8 cellular contexts compared by ENCODE assay signal in the genomic region with DNA sequence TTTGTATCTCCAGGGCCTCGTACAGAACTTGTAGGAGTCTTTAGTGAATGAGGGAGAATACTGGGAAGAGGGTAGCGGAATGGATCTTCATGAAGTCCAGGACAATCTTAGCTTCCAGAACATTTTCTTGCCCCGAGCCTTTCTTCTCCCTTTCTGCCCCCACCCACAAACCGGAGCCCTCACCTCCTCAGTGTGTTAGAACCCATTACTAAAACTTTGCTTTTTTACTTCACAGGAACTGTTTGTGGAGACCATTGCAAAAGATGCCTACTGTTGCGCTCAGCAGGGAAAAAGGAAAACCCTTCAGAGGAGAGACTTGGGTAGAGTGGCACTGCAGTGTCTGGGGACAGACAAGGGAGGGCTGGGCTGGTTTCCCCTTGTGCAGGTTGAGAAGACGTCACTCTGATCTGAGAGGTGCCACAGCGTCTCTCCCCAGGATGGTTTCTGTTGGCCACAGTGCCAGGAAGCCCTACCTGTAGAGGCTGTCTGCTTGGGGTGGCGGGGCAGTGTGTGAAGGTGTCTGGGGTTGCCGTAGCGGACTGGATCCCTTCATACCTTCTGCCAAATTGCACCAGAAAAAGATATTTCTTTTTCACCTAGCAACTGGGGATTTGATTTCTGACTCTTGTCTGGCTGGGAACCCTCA. TPM values are rescaled to one million over a fixed set of nuclear protein-coding genes. Genes with fewer than 3 reads are reported as not detected.
A peak's percentile ranks its signal among the peaks of the same experiment; 100 is the strongest.
DNase-seq lines count a peak whose midpoint lies in the region; ATAC-seq and TF ChIP-seq lines count a peak whose summit lies in the region.

No MANE protein-coding gene starts in this region.

- H3K27ac Mint-ChIP-seq in CD8-positive, alpha-beta memory T cell, result peak overlapping the region; percentile 86 to 97 (median 92)

- H3K27me3 ChIP-seq in CD8-positive, alpha-beta memory T cell (ENCODE audit: insufficient read depth, low read length, poor library complexity, severe bottlenecking), result no peaks in the 10 kb centered on the region
- H3K27me3 ChIP-seq in OCI-LY3 (ENCODE audit: low read depth, low read length) (no peaks in the 10 kb centered on the region), dorsolateral prefrontal cortex (no peaks in the 10 kb centered on the region), neuron (ENCODE audit: insufficient read depth, low read length) (no peaks in the 10 kb centered on the region)

- H3K9me3 Mint-ChIP-seq in CD8-positive, alpha-beta memory T cell, result no peaks in the 10 kb centered on the region

- peak overlapping the region; percentile 34 for H3K27ac ChIP-seq in CD8-positive, alpha-beta memory T cell (ENCODE audit: low read depth, low read length)
- H3K27ac ChIP-seq in OCI-LY3 (ENCODE audit: low read length) (no peak overlapping the region), dorsolateral prefrontal cortex (peak overlapping the region in 47 of 59 donors; percentile 66 to 97 (median 91))

- POLR2A ChIA-PET in CD8-positive, alpha-beta memory T cell (lab: Charles Lee), result no interaction called here

- no peaks in the 10 kb centered on the region for H3K79me2 ChIP-seq in OCI-LY3 (ENCODE audit: low read length)

- H3K4me1 ChIP-seq in CD8-positive, alpha-beta memory T cell (ENCODE audit: insufficient read depth, low read length), result peaks cover 17% of the 10 kb centered on the region
- H3K4me1 ChIP-seq in OCI-LY3 (ENCODE audit: low read length) (peaks cover 7% of the 10 kb centered on the region), neuron (ENCODE audit: insufficient read depth, low read length) (no peaks in the 10 kb centered on the region)

- H3K4me3 Mint-ChIP-seq in CD8-positive, alpha-beta memory T cell, result peak overlapping the region; percentile 81 to 93 (median 86)

- no peak for ATAC-seq in HG02610 (IDR thresholded peaks at IDR 0.05; ENCODE audit: unreplicated experiment)
- ATAC-seq in HG02840 (IDR thresholded peaks at IDR 0.05; ENCODE audit: low FRiP score, unreplicated experiment), result no peak

- H3K9me3 ChIP-seq in CD8-positive, alpha-beta memory T cell (ENCODE audit: low read length), result no peaks in the 10 kb centered on the region
- H3K9me3 ChIP-seq in OCI-LY3 (ENCODE audit: insufficient read depth, low read length) (peaks cover 9% of the 10 kb centered on the region), neuron (ENCODE audit: low read length) (peaks cover 5% of the 10 kb centered on the region)

- intact Hi-C loops in dorsolateral prefrontal cortex (cut with DNase I), result loop anchor here in 1 of 2 donors (2.0 to 10.0 kb wide), 3 partner anchors 74 to 676 kb away; a partner anchor contains a TSS

- no peaks in the 10 kb centered on the region for H3K27me3 Mint-ChIP-seq in CD8-positive, alpha-beta memory T cell

- H3K36me3 ChIP-seq in CD8-positive, alpha-beta memory T cell (ENCODE audit: insufficient read depth, low read length), result no peaks in the 10 kb centered on the region
- H3K36me3 ChIP-seq in OCI-LY3 (replicated peaks; ENCODE audit: low read depth, low read length) (peaks cover 40% of the 10 kb centered on the region), neuron (ENCODE audit: insufficient read depth, low read length) (peaks cover 3% of the 10 kb centered on the region)

- no peak overlapping the region; the same call in 1 of the 2 replicates for H3K9ac ChIP-seq in OCI-LY3 (ENCODE audit: low read length)

- no peaks in the 10 kb centered on the region for H4K20me1 ChIP-seq in OCI-LY3 (ENCODE audit: insufficient read depth, low read length)

- H3K4me2 ChIP-seq in OCI-LY3 (ENCODE audit: low read length), result peak overlapping the region; percentile 69

- H2AFZ ChIP-seq in OCI-LY3 (ENCODE audit: low read depth, low read length) (peak overlapping the region; percentile 76), neuron (ENCODE audit: low read depth, low read length) (peak overlapping the region; percentile 86)

- no peak for TF ChIP-seq CTCF in OCI-LY3 (IDR thresholded peaks at IDR 0.05; ENCODE audit: low read depth, low read length)
- no peak for TF ChIP-seq CTCF in dorsolateral prefrontal cortex (IDR thresholded peaks at IDR 0.05 in 54 of 56, conservative IDR thresholded peaks at IDR 0.05 in 2 of 56; ENCODE audit: low read depth in 1 of 56, partially characterized antibody in 56 of 56)

- H3K4me1 Mint-ChIP-seq in CD8-positive, alpha-beta memory T cell, result peaks cover 42 to 63% (median 57%) of the 10 kb centered on the region in 3 donors

- CTCF ChIA-PET in CD8-positive, alpha-beta memory T cell (lab: Charles Lee), result no interaction called here

- peak in 4 of 5 donors; percentile 18 to 55 (median 42) for DNase-seq in CD8-positive, alpha-beta memory T cell
- DNase-seq in dorsolateral prefrontal cortex, result no peak
- DNase-seq in T1000 (lab: John Stamatoyannopoulos, UW), result no peak
- DNase-seq in NCI-H1694 treated with DMSO at 0.1 percent for 48 hours (lab: John Stamatoyannopoulos, UW), result no peak

- H3K36me3 Mint-ChIP-seq in CD8-positive, alpha-beta memory T cell, result peaks cover 16 to 39% (median 20%) of the 10 kb centered on the region in 3 donors

- H3K4me3 ChIP-seq in CD8-positive, alpha-beta memory T cell (ENCODE audit: low read length), result peak overlapping the region; percentile 46
- H3K4me3 ChIP-seq in OCI-LY3 (ENCODE audit: low read length) (peak overlapping the region; percentile 82), dorsolateral prefrontal cortex (peak overlapping the region; percentile 52 to 84 (median 72)), neuron (ENCODE audit: low read length) (peak overlapping the region; percentile 65)

RNA-seq across cellular contexts. Expression of a gene that starts 0.8 kb away (rescaled TPM):
- 10 to 100 TPM; 67.8 to 68.6 TPM for total RNA-seq in CD8-positive, alpha-beta memory T cell
- 131 TPM for polyA plus RNA-seq in CD8-positive, alpha-beta memory T cell
- total RNA-seq in dorsolateral prefrontal cortex, result 10 to 100 TPM; 27.8 to 68.1 (median 45.1) TPM

Comparison
In these comparisons a context has a peak if more than half of its experiments do, and no peak if none do; other contexts are left out.
1. DNase-seq: peak in CD8-positive, alpha-beta memory T cell (4 of 5); none in dorsolateral prefrontal cortex (0 of 10), T1000 (single experiment) and NCI-H1694 treated with DMSO at 0.1 percent for 48 hours (single experiment).
2. Peak in every context shown above with its lines, with median percentiles within 50 percentile points of each other: H3K4me3 ChIP-seq.